ENCODE assay signal across 9 cellular contexts in genomic region chr22:46674367-46674781, GRCh38. TPM values are rescaled to one million over a fixed set of nuclear protein-coding genes. Genes with fewer than 3 reads are reported as not detected.
DNase-seq lines count a peak whose midpoint lies in the region; ATAC-seq and TF ChIP-seq lines count a peak whose summit lies in the region.
"Had no signal": no experiment of that assay in that cellular context is flagged by ENCODE, and none has a peak within 500 bp of the region (broad histone marks: within the 10 kb centered on the region; RNA-seq: fewer than 3 reads in every experiment).

No MANE protein-coding gene starts in this region.

- peak overlapping the region; percentile 90 for H3K27ac ChIP-seq in thymus (ENCODE audit: low read depth)
- H3K27ac ChIP-seq: VCaP had no signal

- H3K4me3 ChIP-seq in thymus (ENCODE audit: low read length): peak overlapping the region; percentile 51

- no peaks in the 10 kb centered on the region for H3K36me3 Mint-ChIP-seq in T-cell
- peaks cover 10% of the 10 kb centered on the region for H3K36me3 Mint-ChIP-seq in activated naive CD4-positive, alpha-beta T cell treated with anti-CD3 and anti-CD28 coated beads, Interleukin-2, amount 10 ng/mL, durations not matched to agents 7 days and 5 days

- H3K4me1 Mint-ChIP-seq in T-cell: peaks cover 30 to 34% (median 33%) of the 10 kb centered on the region in 3 donors
- peaks cover 34% of the 10 kb centered on the region for H3K4me1 Mint-ChIP-seq in activated naive CD4-positive, alpha-beta T cell treated with anti-CD3 and anti-CD28 coated beads, Interleukin-2, amount 10 ng/mL, durations not matched to agents 7 days and 5 days

- CTCF ChIA-PET in T-cell (lab: Charles Lee): no interaction called here
- CTCF ChIA-PET in activated naive CD4-positive, alpha-beta T cell treated with anti-CD3 and anti-CD28 coated beads, Interleukin-2, amount 10 ng/mL, durations not matched to agents 7 days and 5 days (lab: Charles Lee): interaction anchor here (1.1 kb wide), 1 partner anchor 111 kb away, joined by 6 read pairs; no protein-coding TSS in a partner anchor

- ATAC-seq in T-cell (replicated peaks in 1 of 4) (peak; percentile 87 to 90 (median 87)), omental fat pad (ENCODE audit: low FRiP score) (no peak)

- peaks cover 34% of the 10 kb centered on the region for H3K36me3 ChIP-seq in thymus (ENCODE audit: control insufficient read depth, insufficient read depth)

- no peak for TF ChIP-seq CTCF in omental fat pad (IDR thresholded peaks at IDR 0.05)

- H3K27me3 ChIP-seq in thymus (ENCODE audit: control insufficient read depth, insufficient read depth): no peaks in the 10 kb centered on the region

- no peaks in the 10 kb centered on the region for H3K27me3 Mint-ChIP-seq in T-cell
- no peaks in the 10 kb centered on the region for H3K27me3 Mint-ChIP-seq in activated naive CD4-positive, alpha-beta T cell treated with anti-CD3 and anti-CD28 coated beads, Interleukin-2, amount 10 ng/mL, durations not matched to agents 7 days and 5 days

- H3K4me3 Mint-ChIP-seq in T-cell: peak overlapping the region; percentile 82 to 89 (median 89)
- H3K4me3 Mint-ChIP-seq in activated naive CD4-positive, alpha-beta T cell treated with anti-CD3 and anti-CD28 coated beads, Interleukin-2, amount 10 ng/mL, durations not matched to agents 7 days and 5 days: peak overlapping the region; percentile 73

- H3K9me3 ChIP-seq in thymus (ENCODE audit: control insufficient read depth): no peaks in the 10 kb centered on the region

- 10% methylated on average over 19 of the region's 19 CpGs for WGBS in thymus

- POLR2A ChIA-PET in T-cell (lab: Charles Lee): interaction anchor here in 1 of 2 donors (0.7 kb wide), 1 partner anchor 10 kb away, joined by 3 read pairs; no protein-coding TSS in a partner anchor

- DNase-seq in T-cell (peak; percentile 68 to 91 (median 82)), omental fat pad (ENCODE audit: low spot score) (peak; percentile 40), D341Med (ENCODE audit: low spot score) (no peak), GF-D8 (lab: John Stamatoyannopoulos, UW) (no peak), EL (no peak), SKM-1 treated with dmso at 0.1 percent for 144 hours (lab: John Stamatoyannopoulos, UW; ENCODE audit: unreplicated experiment) (no peak)
- peak; percentile 95 for DNase-seq in activated naive CD4-positive, alpha-beta T cell treated with anti-CD3 and anti-CD28 coated beads, Interleukin-2, amount 10 ng/mL, durations not matched to agents 7 days and 5 days

- H3K27ac Mint-ChIP-seq in T-cell: peak overlapping the region; percentile 95 to 98
- peak overlapping the region; percentile 88 for H3K27ac Mint-ChIP-seq in activated naive CD4-positive, alpha-beta T cell treated with anti-CD3 and anti-CD28 coated beads, Interleukin-2, amount 10 ng/mL, durations not matched to agents 7 days and 5 days

- H3K9me3 Mint-ChIP-seq in T-cell: no peaks in the 10 kb centered on the region
- no peaks in the 10 kb centered on the region for H3K9me3 Mint-ChIP-seq in activated naive CD4-positive, alpha-beta T cell treated with anti-CD3 and anti-CD28 coated beads, Interleukin-2, amount 10 ng/mL, durations not matched to agents 7 days and 5 days

- peaks cover 26% of the 10 kb centered on the region for H3K4me1 ChIP-seq in thymus (ENCODE audit: control insufficient read depth, insufficient read depth, low read length)

RNA-seq across cellular contexts. Expression of gene GRAMD4, which starts 54.2 kb away (rescaled TPM):
- total RNA-seq in T-cell (10 to 100 TPM in 4 of 5 donors, 1 to 10 TPM in 1; 8.8 to 24.3 (median 22.9) TPM), omental fat pad (10 to 100 TPM; 19.1 to 25.4 (median 19.5) TPM)
- 34.4 TPM for polyA plus RNA-seq in thymus

Comparison
In these comparisons a context has a peak if more than half of its experiments do, and no peak if none do; other contexts are left out.
1. DNase-seq: peak in T-cell (34 of 34), activated naive CD4-positive, alpha-beta T cell treated with anti-CD3 and anti-CD28 coated beads, Interleukin-2, amount 10 ng/mL, durations not matched to agents 7 days and 5 days (single experiment) and omental fat pad (single experiment); none in D341Med (single experiment), GF-D8 (single experiment), EL (single experiment) and SKM-1 treated with dmso at 0.1 percent for 144 hours (single experiment).